8 cellular contexts compared by ENCODE assay signal in genomic region chr12:68863886-68864454, GRCh38. TPM values are rescaled to one million over a fixed set of nuclear protein-coding genes. Genes with fewer than 3 reads are reported as not detected.
DNase-seq lines count a peak whose midpoint lies in the region; ATAC-seq, FAIRE-seq and TF ChIP-seq lines count a peak whose summit lies in the region.
"Not testable (repeated sequence)": the region's sequence is repeated elsewhere in the genome, so short reads cannot be mapped to it uniquely, and the experiment has no call there.

No MANE protein-coding gene starts in this region.

- not testable (repeated sequence) for H3K18ac ChIP-seq in mesendoderm (ENCODE audit: low read length)

- no CpG with 5 or more reads among the region's 8 CpGs for WGBS in mesendoderm (ENCODE audit: extremely low coverage, insufficient coverage, low lambda C conversion rate)

- not testable (repeated sequence) for H3K56ac ChIP-seq in mesendoderm (ENCODE audit: low read length)

- H3K27ac ChIP-seq in DOHH2 (ENCODE audit: low read depth, low read length); mesendoderm (ENCODE audit: low read depth, low read length): not testable (repeated sequence)

- not testable (repeated sequence) for H3K79me1 ChIP-seq in mesendoderm (ENCODE audit: low read length)

- not testable (repeated sequence) for TF ChIP-seq POLR2A in H54 (IDR thresholded peaks at IDR 0.05; ENCODE audit: low read depth, low read length)

- not testable (repeated sequence) for H4K8ac ChIP-seq in mesendoderm (ENCODE audit: low read depth, low read length)

- not testable (repeated sequence) for H3K9me3 ChIP-seq in DOHH2 (ENCODE audit: control insufficient read depth, insufficient read depth, low read length)

- not testable (repeated sequence) for H3K36me3 Mint-ChIP-seq in type B pancreatic cell

- H3K27ac Mint-ChIP-seq in type B pancreatic cell = not testable (repeated sequence)

- H3K4ac ChIP-seq in mesendoderm (ENCODE audit: low read depth, low read length) = not testable (repeated sequence)

- H3K9ac ChIP-seq in mesendoderm (ENCODE audit: low read length) = not testable (repeated sequence)

- not testable (repeated sequence) for H2AK5ac ChIP-seq in mesendoderm (ENCODE audit: low read length)

- not testable (repeated sequence) for FAIRE-seq in H54 (lab: Jason Lieb, UNC)

- not testable (repeated sequence) for H4K5ac ChIP-seq in mesendoderm (ENCODE audit: low read length)

- not testable (repeated sequence) for H2BK120ac ChIP-seq in mesendoderm (ENCODE audit: low read depth, low read length)

- peak; percentile 88 for ATAC-seq in esophagus mucosa

- not testable (repeated sequence) for H3F3A ChIP-seq in DOHH2 (ENCODE audit: control insufficient read depth, insufficient read depth)

- DNase-seq in H54 (ENCODE audit: insufficient read length, low spot score) (peak; percentile 10), LoVo (ENCODE audit: low spot score) (peak; percentile 59), NCI-H774 (lab: John Stamatoyannopoulos, UW) (peak; percentile 11), mesendoderm (peak; percentile 38)
- DNase-seq in activated CD4-positive, alpha-beta T cell treated with anti-CD3 and anti-CD28 coated beads for 48 hours = peak; percentile 15
- not testable (repeated sequence) for DNase-seq in type B pancreatic cell (ENCODE audit: extremely low spot score, unreplicated experiment)

- not testable (repeated sequence) for H2BK15ac ChIP-seq in mesendoderm (replicated peaks; ENCODE audit: low read depth)

- H3K4me1 ChIP-seq in DOHH2 (ENCODE audit: control insufficient read depth, low read length) = peaks cover 22% of the 10 kb centered on the region
- not testable (repeated sequence) for H3K4me1 ChIP-seq in mesendoderm (ENCODE audit: control insufficient read depth, low read depth, low read length)

- not testable (repeated sequence) for H3K23ac ChIP-seq in mesendoderm (ENCODE audit: low read length)

- not testable (repeated sequence) for H3K79me2 ChIP-seq in DOHH2 (ENCODE audit: control insufficient read depth, low read length); mesendoderm (ENCODE audit: control insufficient read depth, insufficient read depth, low read length)

- not testable (repeated sequence) for H2BK5ac ChIP-seq in mesendoderm (ENCODE audit: low read length)

- not testable (repeated sequence) for H3K9me2 ChIP-seq in DOHH2 (replicated peaks; ENCODE audit: control insufficient read depth, low read length)

- TF ChIP-seq CTCF in DOHH2 (IDR thresholded peaks at IDR 0.05; ENCODE audit: low read depth, low read length, poor library complexity, severe bottlenecking) (peak; percentile 69), type B pancreatic cell (conservative IDR thresholded peaks at IDR 0.05) (peak; percentile 78)

- H3K27me3 ChIP-seq in DOHH2 (ENCODE audit: control insufficient read depth, low read length); mesendoderm (ENCODE audit: insufficient read depth, low read length, poor library complexity): not testable (repeated sequence)

- H3K9me3 Mint-ChIP-seq in type B pancreatic cell = not testable (repeated sequence)

- peak overlapping the region; percentile 22; the same call in 1 of the 2 replicates for H3K4me2 ChIP-seq in DOHH2 (ENCODE audit: low read length)
- not testable (repeated sequence) for H3K4me2 ChIP-seq in mesendoderm (ENCODE audit: low read length)

- H3K4me3 Mint-ChIP-seq in type B pancreatic cell = not testable (repeated sequence)

- H3K27me3 Mint-ChIP-seq in type B pancreatic cell = not testable (repeated sequence)

- not testable (repeated sequence) for H3K4me3 ChIP-seq in DOHH2 (ENCODE audit: low read length); mesendoderm (ENCODE audit: low read length)

- not testable (repeated sequence) for H4K20me1 ChIP-seq in DOHH2 (ENCODE audit: control insufficient read depth, insufficient read depth, low read depth, low read length)

- not testable (repeated sequence) for H3K4me1 Mint-ChIP-seq in type B pancreatic cell (ENCODE audit: unreplicated experiment)

- peaks cover 38% of the 10 kb centered on the region for H3K36me3 ChIP-seq in DOHH2 (ENCODE audit: control insufficient read depth, low read length)
- not testable (repeated sequence) for H3K36me3 ChIP-seq in mesendoderm (ENCODE audit: control insufficient read depth, insufficient read depth, low read length)

RNA-seq across cellular contexts. Expression of gene MDM2, which starts 56.0 kb away (rescaled TPM):
- total RNA-seq in esophagus mucosa (92.9 TPM), type B pancreatic cell (ENCODE audit: low replicate concordance) (162 and 299 TPM in 2 replicates)
- 75.7 TPM for polyA plus RNA-seq in mesendoderm (2013, experiment 1 of 2)
- 76.8 TPM for polyA plus RNA-seq in mesendoderm (2013, experiment 2 of 2)
